ENCODE assay signal across 8 cellular contexts in the genomic region with DNA sequence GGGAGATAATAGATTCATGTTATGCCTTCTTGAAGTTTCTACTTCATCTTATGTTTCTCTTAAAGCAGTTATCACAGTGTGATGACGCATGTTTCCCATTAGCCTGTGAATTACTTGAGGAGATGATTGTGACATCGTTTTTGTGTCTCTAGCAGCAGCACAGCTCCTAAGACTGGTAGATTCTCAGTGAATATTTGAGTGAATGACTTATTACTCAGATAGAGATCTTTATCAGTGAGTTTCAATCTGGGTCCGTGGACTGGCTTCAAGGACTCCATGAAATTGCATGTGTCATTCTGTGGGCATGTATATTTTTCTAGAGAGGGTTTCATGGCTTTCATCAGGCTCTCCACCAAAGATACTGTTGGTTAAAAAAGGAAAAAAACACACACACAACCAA. TPM values are rescaled to one million over a fixed set of nuclear protein-coding genes. Genes with fewer than 3 reads are reported as not detected.
A peak's percentile ranks its signal among the peaks of the same experiment; 100 is the strongest.
DNase-seq lines count a peak whose midpoint lies in the region; ATAC-seq, FAIRE-seq and TF ChIP-seq lines count a peak whose summit lies in the region.

No MANE protein-coding gene starts in this region.

- POLR2A ChIA-PET in A549 (lab: Yijun Ruan, JAX), result no interaction called here

- no peak for TF ChIP-seq CTCF in A549 (IDR thresholded peaks at IDR 0.05)

- 41% methylated on average over 3 of the region's 3 CpGs for WGBS in A549 (ENCODE audit: missing lambda C conversion rate)

- H3K4me2 ChIP-seq in A549, result peak overlapping the region; percentile 19; the same call in 1 of the 3 replicates

- H3K4me1 ChIP-seq in A549, result peaks cover 23% of the 10 kb centered on the region
- peaks cover 72% of the 10 kb centered on the region for H3K4me1 ChIP-seq in adipocyte (ENCODE audit: control insufficient read depth, insufficient read depth, low read length)
- H3K4me1 ChIP-seq in muscle layer of colon (ENCODE audit: insufficient read depth, low read length), result peaks cover 69% of the 10 kb centered on the region

- H3K9ac ChIP-seq in adipocyte (ENCODE audit: low read length) (peak overlapping the region; percentile 39), muscle layer of colon (ENCODE audit: low read length) (no peak overlapping the region)

- CTCF ChIA-PET in A549 (lab: Yijun Ruan, JAX), result interaction anchor here (0.6 to 1.7 kb wide), 3 partner anchors 32 to 109 kb away, joined by 3 to 6 read pairs (median 4); no protein-coding TSS in a partner anchor

- H3K9me3 ChIP-seq in A549, result no peaks in the 10 kb centered on the region
- no peaks in the 10 kb centered on the region for H3K9me3 ChIP-seq in adipocyte (ENCODE audit: control insufficient read depth, low read length)
- H3K9me3 ChIP-seq in muscle layer of colon (ENCODE audit: low read length), result no peaks in the 10 kb centered on the region

- FAIRE-seq in A549 (lab: Jason Lieb, UNC), result no peak

- peak in 1 of 2 experiments; percentile 25 for DNase-seq in A549 (ENCODE audit: low read depth in 1 of 2, low spot score in 1 of 2)
- peak; percentile 90 for DNase-seq in HS-27A (ENCODE audit: low read depth)
- peak; percentile 97 for DNase-seq in adipocyte (ENCODE audit: low read depth)
- no peak for DNase-seq in hippocampal formation (lab: John Stamatoyannopoulos, UW)
- DNase-seq in DMS53 (lab: John Stamatoyannopoulos, UW), result no peak
- no peak for DNase-seq in OCI-M1 (lab: John Stamatoyannopoulos, UW)
- DNase-seq in NCI-H1436 treated with DMSO at 0.1 percent for 48 hours (lab: John Stamatoyannopoulos, UW), result no peak

- H3K4me3 ChIP-seq in A549 (no peak overlapping the region), adipocyte (ENCODE audit: low read length) (peak overlapping the region; percentile 61), muscle layer of colon (ENCODE audit: low read depth in 1 of 2, low read length in 2 of 2) (no peak overlapping the region)

- ATAC-seq in A549, result peak in 1 of 2 experiments; percentile 45; a peak in 2 of 6 replicates

- H3K27me3 ChIP-seq in adipocyte (replicated peaks; ENCODE audit: control insufficient read depth, insufficient read depth, low read length) (no peaks in the 10 kb centered on the region), muscle layer of colon (ENCODE audit: control insufficient read depth in 1 of 2, insufficient read depth in 2 of 2, low read length in 2 of 2) (no peaks in the 10 kb centered on the region)

- peaks cover 15% of the 10 kb centered on the region for H3K36me3 ChIP-seq in adipocyte (ENCODE audit: control insufficient read depth, insufficient read depth, low read length, severe bottlenecking)
- H3K36me3 ChIP-seq in muscle layer of colon (ENCODE audit: insufficient read depth, low read length), result no peaks in the 10 kb centered on the region

- no peak for TF ChIP-seq EP300 in A549 (IDR thresholded peaks at IDR 0.05)

- H3K27ac ChIP-seq in A549 (peak overlapping the region in 1 of 2 experiments; percentile 12; a peak in 1 of 6 replicates), muscle layer of colon (ENCODE audit: low read depth, low read length) (peak overlapping the region; percentile 54)

- TF ChIP-seq RAD21 in A549 (conservative IDR thresholded peaks at IDR 0.05 in 1 of 2, IDR thresholded peaks at IDR 0.05 in 1 of 2), result no peak

- no peak for TF ChIP-seq POLR2A in A549 (IDR thresholded peaks at IDR 0.05; ENCODE audit: low read length)

TF ChIP-seq in A549, 52 proteins besides CTCF, POLR2A, EP300 and RAD21:
- no peak for TF ChIP-seq CBX2 (IDR thresholded peaks at IDR 0.05; ENCODE audit: borderline replicate concordance, low read depth)
- peak; percentile 22; the same call in 1 of the 2 replicates for TF ChIP-seq GATA3 (IDR thresholded peaks at IDR 0.05; ENCODE audit: borderline replicate concordance)
- no peak for TF ChIP-seq HDAC2 (IDR thresholded peaks at IDR 0.05)
- no peak for TF ChIP-seq RARB (CRISPR knock-in tag; IDR thresholded peaks at IDR 0.05)
- no peak for TF ChIP-seq FOXS1 (CRISPR knock-in tag; IDR thresholded peaks at IDR 0.05)

RNA-seq across cellular contexts. Expression of a gene that starts 29.9 kb away (rescaled TPM):
- polyA plus RNA-seq in A549 (2011; rRNA removed) (8.2 and 9.6 TPM in 2 replicates), A549 (2017; fragmentation: RNase III; extraction: RNeasy Plus Mini Kit Qiagen cat#74134 plus additional on column Dnase treatment) (2.2 to 5.4 TPM (median 4.7 TPM) in 3 replicates)
- 0.94 and 1.3 TPM in 2 replicates for polyA plus RNA-seq in A549 (2012; cell fraction: cytosol; rRNA removed)
- polyA plus RNA-seq in A549 (2012; cell fraction: nucleus; rRNA removed), result 1.3 and 1.4 TPM in 2 replicates
- 13.4 and 20.6 TPM in 2 replicates for polyA minus RNA-seq in A549 (2011; rRNA and poly(A)+ RNA removed)

Comparison
In these comparisons a context has a peak if more than half of its experiments do, and no peak if none do; other contexts are left out.
1. DNase-seq: peak in HS-27A (single experiment) and adipocyte (single experiment); none in hippocampal formation (0 of 2), DMS53 (single experiment), OCI-M1 (single experiment) and NCI-H1436 treated with DMSO at 0.1 percent for 48 hours (single experiment).